ENCODE assay signal across 3 cellular contexts in the genomic region with DNA sequence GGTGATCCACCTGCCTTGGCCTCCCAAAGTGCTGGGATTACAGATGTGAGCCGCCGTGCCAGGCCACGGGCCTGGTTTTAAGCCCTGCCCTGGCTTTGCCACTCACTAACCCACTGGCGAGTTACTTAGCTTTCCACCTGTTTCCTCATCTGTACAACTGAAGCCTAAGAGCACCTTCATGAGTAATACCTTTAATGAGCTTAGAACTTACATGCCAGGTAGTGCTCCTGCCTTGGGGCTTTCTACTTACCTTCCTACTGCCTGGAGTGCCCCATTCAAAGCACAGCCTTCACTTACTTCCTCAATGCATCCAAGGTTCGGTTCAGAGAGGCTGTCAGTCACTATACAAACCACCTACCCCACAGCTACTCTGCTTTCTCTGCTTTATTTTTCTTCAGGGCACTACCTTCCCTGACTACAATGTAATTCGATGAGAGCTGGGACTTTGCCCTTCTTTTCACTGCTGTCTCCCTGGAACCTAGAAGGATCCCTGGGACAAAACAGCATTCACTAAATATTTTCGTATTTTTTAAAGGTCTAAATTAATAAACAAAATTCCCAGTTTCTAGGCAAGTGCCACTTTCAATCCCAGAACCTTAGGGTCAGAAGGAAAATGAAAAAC.
TF ChIP-seq lines count a peak whose summit lies in the region.

No MANE protein-coding gene starts in this region.

TF ChIP-seq in SK-N-SH treated with all-trans-retinoic acid at 6 μM for 48 hours, 23 proteins besides CTCF, POLR2A, EP300 and RAD21 (continued from another document):
- TF ChIP-seq, protein P1, sequence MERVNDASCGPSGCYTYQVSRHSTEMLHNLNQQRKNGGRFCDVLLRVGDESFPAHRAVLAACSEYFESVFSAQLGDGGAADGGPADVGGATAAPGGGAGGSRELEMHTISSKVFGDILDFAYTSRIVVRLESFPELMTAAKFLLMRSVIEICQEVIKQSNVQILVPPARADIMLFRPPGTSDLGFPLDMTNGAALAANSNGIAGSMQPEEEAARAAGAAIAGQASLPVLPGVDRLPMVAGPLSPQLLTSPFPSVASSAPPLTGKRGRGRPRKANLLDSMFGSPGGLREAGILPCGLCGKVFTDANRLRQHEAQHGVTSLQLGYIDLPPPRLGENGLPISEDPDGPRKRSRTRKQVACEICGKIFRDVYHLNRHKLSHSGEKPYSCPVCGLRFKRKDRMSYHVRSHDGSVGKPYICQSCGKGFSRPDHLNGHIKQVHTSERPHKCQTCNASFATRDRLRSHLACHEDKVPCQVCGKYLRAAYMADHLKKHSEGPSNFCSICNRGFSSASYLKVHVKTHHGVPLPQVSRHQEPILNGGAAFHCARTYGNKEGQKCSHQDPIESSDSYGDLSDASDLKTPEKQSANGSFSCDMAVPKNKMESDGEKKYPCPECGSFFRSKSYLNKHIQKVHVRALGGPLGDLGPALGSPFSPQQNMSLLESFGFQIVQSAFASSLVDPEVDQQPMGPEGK (CRISPR knock-in tag; IDR thresholded peaks at IDR 0.05; ENCODE audit: borderline replicate concordance), result no peak
- no peak for TF ChIP-seq ZNF8 (CRISPR knock-in tag; IDR thresholded peaks at IDR 0.05)
- no peak for TF ChIP-seq SNAI2 (CRISPR knock-in tag; IDR thresholded peaks at IDR 0.05)

TF ChIP-seq in SK-N-SH, 30 proteins besides CTCF, POLR2A, EP300 and RAD21 (continued from another document):
- TF ChIP-seq, protein P2, sequence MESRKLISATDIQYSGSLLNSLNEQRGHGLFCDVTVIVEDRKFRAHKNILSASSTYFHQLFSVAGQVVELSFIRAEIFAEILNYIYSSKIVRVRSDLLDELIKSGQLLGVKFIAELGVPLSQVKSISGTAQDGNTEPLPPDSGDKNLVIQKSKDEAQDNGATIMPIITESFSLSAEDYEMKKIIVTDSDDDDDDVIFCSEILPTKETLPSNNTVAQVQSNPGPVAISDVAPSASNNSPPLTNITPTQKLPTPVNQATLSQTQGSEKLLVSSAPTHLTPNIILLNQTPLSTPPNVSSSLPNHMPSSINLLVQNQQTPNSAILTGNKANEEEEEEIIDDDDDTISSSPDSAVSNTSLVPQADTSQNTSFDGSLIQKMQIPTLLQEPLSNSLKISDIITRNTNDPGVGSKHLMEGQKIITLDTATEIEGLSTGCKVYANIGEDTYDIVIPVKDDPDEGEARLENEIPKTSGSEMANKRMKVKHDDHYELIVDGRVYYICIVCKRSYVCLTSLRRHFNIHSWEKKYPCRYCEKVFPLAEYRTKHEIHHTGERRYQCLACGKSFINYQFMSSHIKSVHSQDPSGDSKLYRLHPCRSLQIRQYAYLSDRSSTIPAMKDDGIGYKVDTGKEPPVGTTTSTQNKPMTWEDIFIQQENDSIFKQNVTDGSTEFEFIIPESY (IDR thresholded peaks at IDR 0.05; ENCODE audit: borderline replicate concordance, low read depth), result no peak

TF ChIP-seq in GM23338, 12 proteins besides CTCF, POLR2A, EP300 and RAD21 (continued from another document):
- no peak for TF ChIP-seq POLR2AphosphoS5 (IDR thresholded peaks at IDR 0.05; ENCODE audit: low read depth)
- TF ChIP-seq, protein P3, sequence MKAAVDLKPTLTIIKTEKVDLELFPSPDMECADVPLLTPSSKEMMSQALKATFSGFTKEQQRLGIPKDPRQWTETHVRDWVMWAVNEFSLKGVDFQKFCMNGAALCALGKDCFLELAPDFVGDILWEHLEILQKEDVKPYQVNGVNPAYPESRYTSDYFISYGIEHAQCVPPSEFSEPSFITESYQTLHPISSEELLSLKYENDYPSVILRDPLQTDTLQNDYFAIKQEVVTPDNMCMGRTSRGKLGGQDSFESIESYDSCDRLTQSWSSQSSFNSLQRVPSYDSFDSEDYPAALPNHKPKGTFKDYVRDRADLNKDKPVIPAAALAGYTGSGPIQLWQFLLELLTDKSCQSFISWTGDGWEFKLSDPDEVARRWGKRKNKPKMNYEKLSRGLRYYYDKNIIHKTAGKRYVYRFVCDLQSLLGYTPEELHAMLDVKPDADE (IDR thresholded peaks at IDR 0.05), result no peak
TF ChIP-seq in GM23338: peak in this region for 0.
